Comparison of ENCODE assay signal across 21 cellular contexts in genomic region chr12:98750511-98750910, GRCh38.
A peak's percentile ranks its signal among the peaks of the same experiment; 100 is the strongest.
DNase-seq lines count a peak whose midpoint lies in the region; ATAC-seq and TF ChIP-seq lines count a peak whose summit lies in the region.
"Had no signal": no experiment of that assay in that cellular context is flagged by ENCODE, and none has a peak within 500 bp of the region (broad histone marks: within the 10 kb centered on the region; RNA-seq: fewer than 3 reads in every experiment).

No MANE protein-coding gene starts in this region.

- H3K36me3 ChIP-seq in suprapubic skin, result no peaks in the 10 kb centered on the region
- H3K36me3 ChIP-seq: neutrophil, spleen had no signal

- no peak overlapping the region for H3K4me3 ChIP-seq in suprapubic skin
- H3K4me3 ChIP-seq: BLaER1, mucosa of descending colon, spleen had no signal

- H3K27ac ChIP-seq in cingulate gyrus (ENCODE audit: low read depth, low read length) (peak overlapping the region; percentile 79), suprapubic skin (no peak overlapping the region)
- H3K27ac ChIP-seq: BLaER1, neutrophil, spleen had no signal

- TF ChIP-seq POLR2A in suprapubic skin (IDR thresholded peaks at IDR 0.05), result no peak

- H3K4me1 ChIP-seq in suprapubic skin, result peaks cover 9% of the 10 kb centered on the region
- H3K4me1 ChIP-seq: BLaER1 had no signal

- no peak for TF ChIP-seq EP300 in suprapubic skin (IDR thresholded peaks at IDR 0.05)

- intact Hi-C loops in posterior vena cava (cut with DNase I), result no loop called here

- no peak for TF ChIP-seq CTCF in suprapubic skin (IDR thresholded peaks at IDR 0.05)

- peaks cover 9% of the 10 kb centered on the region for H3K27me3 ChIP-seq in suprapubic skin
- H3K27me3 ChIP-seq: BLaER1 had no signal

- WGBS in suprapubic skin, result 48% methylated on average over 9 of the region's 9 CpGs

- H3K9me3 ChIP-seq in suprapubic skin, result no peaks in the 10 kb centered on the region
- H3K9me3 ChIP-seq: BLaER1, Caco-2, mucosa of descending colon, neutrophil, spleen had no signal

- DNase-seq in NCI-H2171 treated with DMSO at 0.1 percent for 48 hours (lab: John Stamatoyannopoulos, UW), result peak; percentile 29
- DNase-seq in NCI-H2171 (lab: John Stamatoyannopoulos, UW), result no peak
- peak; percentile 22 for DNase-seq in midbrain (lab: John Stamatoyannopoulos, UW)
- no peak for DNase-seq in NCI-H446 treated with DMSO at 0.1 percent for 48 hours (lab: John Stamatoyannopoulos, UW)
- DNase-seq in posterior vena cava (ENCODE audit: low spot score), result no peak
- no peak for DNase-seq in suprapubic skin (ENCODE audit: low spot score in 2 of 2)
- DNase-seq: activated CD4-positive, alpha-beta memory T cell treated with anti-CD3 and anti-CD28 coated beads for 36 hours; activated CD4-positive, CD25-positive, alpha-beta regulatory T cell; activated effector memory CD4-positive, alpha-beta T cell treated with anti-CD3 and anti-CD28 coated beads, Interleukin-2, amount 50 U/mL, for 16 hours; Caco-2; immature natural killer cell; mucosa of descending colon; NCI-H1105; NCI-H524 treated with DMSO at 0.1 percent for 48 hours; spleen; stimulated activated CD4-positive, alpha-beta T cell treated with anti-CD3 and anti-CD28 coated beads, Interleukin-4, amount 100 ng/mL, for 24 hours had no signal

- no peak for ATAC-seq in HG02870 (IDR thresholded peaks at IDR 0.05; ENCODE audit: unreplicated experiment)
- ATAC-seq: mucosa of descending colon, SK-N-SH treated with all-trans-retinoic acid at 6 μM for 48 hours had no signal

Comparison
In these comparisons a context has a peak if more than half of its experiments do, and no peak if none do; other contexts are left out.
1. DNase-seq: peak in NCI-H2171 treated with DMSO at 0.1 percent for 48 hours (single experiment) and midbrain (single experiment); none in NCI-H2171 (single experiment), NCI-H446 treated with DMSO at 0.1 percent for 48 hours (single experiment), posterior vena cava (single experiment) and suprapubic skin (0 of 2).